In the genomic region with DNA sequence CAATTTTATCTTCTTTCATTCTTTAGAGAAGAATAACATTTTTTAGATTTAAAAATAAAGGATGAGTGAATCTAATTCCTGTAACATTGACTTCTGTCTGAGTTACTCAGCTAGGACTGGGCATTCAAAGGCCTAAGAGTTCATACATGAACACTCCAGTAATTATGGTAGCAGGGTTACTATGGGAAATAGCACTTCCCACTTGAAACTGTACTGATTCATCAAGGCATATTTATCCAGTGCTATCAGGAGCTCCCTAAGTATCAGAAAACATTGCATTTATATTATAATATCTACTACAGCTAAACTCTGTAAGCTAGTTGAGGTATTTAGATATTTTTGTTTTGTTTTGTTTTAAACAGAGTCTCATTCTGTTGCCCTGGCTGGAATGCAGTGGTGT, we compare ENCODE assay signal across 20 cellular contexts.
"Had no signal": no experiment of that assay in that cellular context is flagged by ENCODE, and none has a peak within 500 bp of the region (broad histone marks: within the 10 kb centered on the region; RNA-seq: fewer than 3 reads in every experiment).

No MANE protein-coding gene starts in this region.

- H3K9me3 Mint-ChIP-seq: memory B cell, natural killer cell, neural progenitor cell, type B pancreatic cell had no signal

- H3K4me1 Mint-ChIP-seq: memory B cell, mesothelial cell of epicardium, neural progenitor cell had no signal

- H3K27ac ChIP-seq: heart left ventricle, left ventricle myocardium inferior, lower lobe of right lung, pancreas had no signal

- H3K27me3 Mint-ChIP-seq: memory B cell, progenitor cell of endocrine pancreas, type B pancreatic cell had no signal

- H3K4me1 ChIP-seq: left ventricle myocardium inferior, lower lobe of right lung, neural progenitor cell, pancreas had no signal

- H3K27me3 ChIP-seq: heart left ventricle, neural progenitor cell, pancreas had no signal

- H3K4me3 ChIP-seq: heart left ventricle, left ventricle myocardium inferior, lower lobe of right lung, neural progenitor cell, pancreas, smooth muscle cell had no signal

- H3K9me3 ChIP-seq: heart left ventricle, left ventricle myocardium inferior, lower lobe of right lung, pancreas had no signal

- H3K4me2 ChIP-seq: neural progenitor cell, smooth muscle cell had no signal

- DNase-seq: cortex of kidney; effector memory CD4-positive, alpha-beta T cell; heart left ventricle; hippocampal formation; islet precursor cell; left ventricle myocardium inferior; lower lobe of right lung; natural killer cell; nucleus accumbens; pancreas; right cardiac atrium; stimulated activated CD4-positive, alpha-beta T cell treated with anti-CD3 and anti-CD28 coated beads, Interleukin-2, amount 100 ng/mL, for 48 hours; stimulated activated naive CD4-positive, alpha-beta T cell treated with Interleukin-2 at 50 U/mL for 16 hours had no signal

- ATAC-seq: esophagus mucosa, heart left ventricle, lower lobe of right lung, natural killer cell, pancreas, right cardiac atrium had no signal

- H3K27ac Mint-ChIP-seq: memory B cell, mesothelial cell of epicardium, neural progenitor cell, type B pancreatic cell had no signal

- H3K4me3 Mint-ChIP-seq: memory B cell, mesothelial cell of epicardium, natural killer cell, neural progenitor cell, type B pancreatic cell had no signal

- H2AFZ ChIP-seq: neural progenitor cell had no signal

- H3K36me3 ChIP-seq: neural progenitor cell had no signal
